Comparison of ENCODE assay signal across 1 cellular context in genomic region chr16:77190478-77191258, GRCh38.
TF ChIP-seq lines count a peak whose summit lies in the region.

Gene MON1B, plus strand, starts transcription at chr16:77191190. Its CDS starts 296 bp downstream, at chr16:77191486.

TF ChIP-seq in HepG2, 621 proteins besides CTCF, POLR2A, EP300 and RAD21 (continued from another document and continues in another):
- peak; percentile 11 for TF ChIP-seq ZNF280D (CRISPR knock-in tag; IDR thresholded peaks at IDR 0.05)
- TF ChIP-seq ZNF142 (CRISPR knock-in tag; IDR thresholded peaks at IDR 0.05), result no peak
- TF ChIP-seq ETV6 (CRISPR knock-in tag; conservative IDR thresholded peaks at IDR 0.05), result peak; percentile 95
- TF ChIP-seq SMC3 (IDR thresholded peaks at IDR 0.05; ENCODE audit: low read length), result 0 out of 2 replicates have a peak, but pooled peaks have one; percentile 16
- TF ChIP-seq ZFP36L1 (CRISPR knock-in tag; IDR thresholded peaks at IDR 0.05), result peak; percentile 88; the same call in 1 of the 2 replicates
- TF ChIP-seq ZNF550 (CRISPR knock-in tag; IDR thresholded peaks at IDR 0.05; ENCODE audit: borderline replicate concordance), result no peak
- peak; percentile 87; the same call in 1 of the 2 replicates for TF ChIP-seq ZNF33B (CRISPR knock-in tag; IDR thresholded peaks at IDR 0.05)
- TF ChIP-seq ARNT2 (CRISPR knock-in tag; IDR thresholded peaks at IDR 0.05; ENCODE audit: low read depth), result peak; percentile 64; the same call in 1 of the 2 replicates
- TF ChIP-seq ZBTB25 (CRISPR knock-in tag; IDR thresholded peaks at IDR 0.05), result no peak
- peak; percentile 75 for TF ChIP-seq NR2C2 (CRISPR knock-in tag; IDR thresholded peaks at IDR 0.05; ENCODE audit: borderline replicate concordance)
- TF ChIP-seq ZBTB46 (CRISPR knock-in tag; IDR thresholded peaks at IDR 0.05; ENCODE audit: borderline replicate concordance), result no peak
- TF ChIP-seq ZNF292 (CRISPR knock-in tag; IDR thresholded peaks at IDR 0.05; ENCODE audit: borderline replicate concordance, low read depth), result no peak
- 0 out of 2 replicates have a peak, but pooled peaks have one; percentile 27 for TF ChIP-seq ATF7-NPFF (CRISPR knock-in tag; IDR thresholded peaks at IDR 0.05; ENCODE audit: low read depth)
- no peak; the same call in 1 of the 2 replicates for TF ChIP-seq ZSCAN31 (CRISPR knock-in tag; IDR thresholded peaks at IDR 0.05; ENCODE audit: low read depth)
- TF ChIP-seq RFX3 (CRISPR knock-in tag; IDR thresholded peaks at IDR 0.05), result no peak; the same call in 1 of the 2 replicates
- TF ChIP-seq IKZF1 (IDR thresholded peaks at IDR 0.05), result no peak
- TF ChIP-seq ZNF75D (CRISPR knock-in tag; IDR thresholded peaks at IDR 0.05; ENCODE audit: borderline replicate concordance), result no peak
- TF ChIP-seq FOXJ3 (CRISPR knock-in tag; IDR thresholded peaks at IDR 0.05; ENCODE audit: borderline replicate concordance), result no peak; the same call in 1 of the 2 replicates
- no peak for TF ChIP-seq ZNF460 (CRISPR knock-in tag; IDR thresholded peaks at IDR 0.05; ENCODE audit: borderline replicate concordance)
- TF ChIP-seq ATF5 (CRISPR knock-in tag; IDR thresholded peaks at IDR 0.05; ENCODE audit: low read depth), result no peak; the same call in 1 of the 2 replicates
- TF ChIP-seq ZNF577 (CRISPR knock-in tag; IDR thresholded peaks at IDR 0.05; ENCODE audit: borderline replicate concordance, low read depth), result no peak
- TF ChIP-seq ZNF788 (CRISPR knock-in tag; IDR thresholded peaks at IDR 0.05; ENCODE audit: borderline replicate concordance), result no peak; the same call in 1 of the 2 replicates
- no peak for TF ChIP-seq MLLT10 (CRISPR knock-in tag; IDR thresholded peaks at IDR 0.05)
- TF ChIP-seq SRSF9 (IDR thresholded peaks at IDR 0.05; ENCODE audit: borderline replicate concordance, insufficient read depth, low read depth, low read length, poor library complexity, severe bottlenecking), result no peak
- peak; percentile 83 for TF ChIP-seq KMT2B (CRISPR knock-in tag; IDR thresholded peaks at IDR 0.05)
- no peak for TF ChIP-seq SMARCC2 (IDR thresholded peaks at IDR 0.05)
- no peak; the same call in 1 of the 2 replicates for TF ChIP-seq ZNF263 (CRISPR knock-in tag; IDR thresholded peaks at IDR 0.05)
- TF ChIP-seq ZNF510 (CRISPR knock-in tag; IDR thresholded peaks at IDR 0.05; ENCODE audit: low read depth), result no peak; the same call in 1 of the 2 replicates
- peak; percentile 73; the same call in 1 of the 2 replicates for TF ChIP-seq STAT6 (CRISPR knock-in tag; IDR thresholded peaks at IDR 0.05; ENCODE audit: borderline replicate concordance)
- no peak for TF ChIP-seq CHCHD3 (CRISPR knock-in tag; IDR thresholded peaks at IDR 0.05)
- TF ChIP-seq FOXA1 (IDR thresholded peaks at IDR 0.05), result no peak
- peak; percentile 55; the same call in 1 of the 2 replicates for TF ChIP-seq FOXA1 (CRISPR knock-in tag; IDR thresholded peaks at IDR 0.05)
- peak; percentile 91; the same call in 1 of the 2 replicates for TF ChIP-seq ZNF501 (CRISPR knock-in tag; IDR thresholded peaks at IDR 0.05)
- no peak for TF ChIP-seq ZFP41 (CRISPR knock-in tag; IDR thresholded peaks at IDR 0.05; ENCODE audit: borderline replicate concordance)
- no peak for TF ChIP-seq ZNF609 (CRISPR knock-in tag; IDR thresholded peaks at IDR 0.05; ENCODE audit: borderline replicate concordance)
- peak; percentile 49; the same call in 1 of the 2 replicates for TF ChIP-seq ZNF724P (CRISPR knock-in tag; IDR thresholded peaks at IDR 0.05; ENCODE audit: borderline replicate concordance)
- TF ChIP-seq ZNF747 (CRISPR knock-in tag; IDR thresholded peaks at IDR 0.05; ENCODE audit: borderline replicate concordance), result no peak; the same call in 1 of the 2 replicates
- no peak for TF ChIP-seq ZNF589 (CRISPR knock-in tag; conservative IDR thresholded peaks at IDR 0.05)
- TF ChIP-seq SRSF4 (IDR thresholded peaks at IDR 0.05; ENCODE audit: low read depth, low read length, poor library complexity, severe bottlenecking), result no peak
- no peak for TF ChIP-seq GPN1 (CRISPR knock-in tag; IDR thresholded peaks at IDR 0.05; ENCODE audit: borderline replicate concordance)
- TF ChIP-seq GZF1 (CRISPR knock-in tag; IDR thresholded peaks at IDR 0.05), result no peak
- TF ChIP-seq ONECUT2 (CRISPR knock-in tag; IDR thresholded peaks at IDR 0.05), result peak; percentile 23; the same call in 1 of the 2 replicates
- TF ChIP-seq SIN3B (IDR thresholded peaks at IDR 0.05; ENCODE audit: low read length), result no peak
